Comparison of ENCODE assay signal across 28 cellular contexts in genomic region chr4:7680106-7680505, GRCh38.
"Had no signal": no experiment of that assay in that cellular context is flagged by ENCODE, and none has a peak within 500 bp of the region (broad histone marks: within the 10 kb centered on the region; RNA-seq: fewer than 3 reads in every experiment).

No MANE protein-coding gene starts in this region.

- H3K4me3 ChIP-seq: neural progenitor cell, pancreas, prostate gland, right atrium auricular region, right lobe of liver, sigmoid colon, suprapubic skin, testis, tibial artery, upper lobe of left lung, vagina had no signal

- H3K36me3 Mint-ChIP-seq: naive thymus-derived CD4-positive, alpha-beta T cell; natural killer cell; stimulated activated memory B cell treated with anti-CD40 and anti-IgM and Interleukin-4, amounts not matched to agents 10 μg/mL and 1 μg/mL and 100 μg/mL, for 72 hours had no signal

- ATAC-seq: naive thymus-derived CD4-positive, alpha-beta T cell; natural killer cell; right lobe of liver; stimulated activated memory B cell treated with anti-CD40 and anti-IgM and Interleukin-4, amounts not matched to agents 10 μg/mL and 1 μg/mL and 100 μg/mL, for 72 hours; stimulated activated naive CD8-positive, alpha-beta T cell treated with anti-CD3 and anti-CD28 coated beads, Interleukin-15, amount 100 ng/mL, for 72 hours; stimulated activated naive CD8-positive, alpha-beta T cell treated with anti-CD3 and anti-CD28 coated beads, Interleukin-15, Interleukin-2, amounts not matched to agents 100 U/mL and 50 U/mL, for 24 hours had no signal

- H2AFZ ChIP-seq: neural progenitor cell had no signal

- H3K36me3 ChIP-seq: neural progenitor cell, pancreas, prostate gland, right atrium auricular region, right lobe of liver, sigmoid colon, suprapubic skin, tibial artery, upper lobe of left lung had no signal

- H3K9me3 Mint-ChIP-seq: natural killer cell had no signal

- H3K4me2 ChIP-seq: neural progenitor cell had no signal

- H3K27me3 ChIP-seq: neural progenitor cell, pancreas, right atrium auricular region, right lobe of liver, sigmoid colon, testis, upper lobe of left lung, vagina had no signal

- H3K4me3 Mint-ChIP-seq: naive thymus-derived CD4-positive, alpha-beta T cell; natural killer cell; nephron; neural progenitor cell; stimulated activated memory B cell treated with anti-CD40 and anti-IgM and Interleukin-4, amounts not matched to agents 10 μg/mL and 1 μg/mL and 100 μg/mL, for 72 hours; stimulated activated naive CD8-positive, alpha-beta T cell treated with anti-CD3 and anti-CD28 coated beads, Interleukin-15, amount 100 ng/mL, for 72 hours had no signal

- H3K9me3 ChIP-seq: pancreas, prostate gland, right lobe of liver, suprapubic skin, testis had no signal

- H3K27ac Mint-ChIP-seq: naive thymus-derived CD4-positive, alpha-beta T cell; natural killer cell; neural progenitor cell; stimulated activated memory B cell treated with anti-CD40 and anti-IgM and Interleukin-4, amounts not matched to agents 10 μg/mL and 1 μg/mL and 100 μg/mL, for 72 hours had no signal

- H3K4me1 Mint-ChIP-seq: naive thymus-derived CD4-positive, alpha-beta T cell; stimulated activated memory B cell treated with anti-CD40 and anti-IgM and Interleukin-4, amounts not matched to agents 10 μg/mL and 1 μg/mL and 100 μg/mL, for 72 hours; stimulated activated naive CD8-positive, alpha-beta T cell treated with anti-CD3 and anti-CD28 coated beads, Interleukin-15, amount 100 ng/mL, for 72 hours had no signal

- H3K27ac ChIP-seq: neural progenitor cell, pancreas, prostate gland, right atrium auricular region, right lobe of liver, sigmoid colon, suprapubic skin, testis, tibial artery, upper lobe of left lung, vagina had no signal

- H3K4me1 ChIP-seq: neural progenitor cell, pancreas, prostate gland, right atrium auricular region, right lobe of liver, sigmoid colon, suprapubic skin, tibial artery, upper lobe of left lung, vagina had no signal

- DNase-seq: naive thymus-derived CD4-positive, alpha-beta T cell; natural killer cell; occipital lobe; pancreas; retina; sigmoid colon; small intestine; stimulated activated CD4-positive, alpha-beta T cell treated with anti-CD3 and anti-CD28 coated beads, Interleukin-12 subunit alpha, Interleukin-12 subunit beta, amount 100 ng/mL, for 4 hours; stimulated activated CD4-positive, alpha-beta T cell treated with anti-CD3 and anti-CD28 coated beads, Interleukin-1b, Interleukin-23, amount 100 ng/mL, for 48 hours; stimulated activated CD4-positive, alpha-beta T cell treated with anti-CD3 and anti-CD28 coated beads, Interleukin-4, amount 100 ng/mL, for 1 hour; stimulated activated CD4-positive, alpha-beta T cell treated with anti-CD3 and anti-CD28 coated beads, Interleukin-4, amount 100 ng/mL, for 4 hours; stimulated activated CD8-positive, alpha-beta memory T cell treated with anti-CD3 and anti-CD28 coated beads, Interleukin-4, amount 100 ng/mL, for 48 hours; stimulated activated naive CD4-positive, alpha-beta T cell; stimulated activated naive CD8-positive, alpha-beta T cell treated with anti-CD3 and anti-CD28 coated beads, Interleukin-15, amount 100 ng/mL, for 72 hours; stimulated activated naive CD8-positive, alpha-beta T cell treated with anti-CD3 and anti-CD28 coated beads, Interleukin-15, Interleukin-2, amounts not matched to agents 100 U/mL and 50 U/mL, for 24 hours; substantia nigra; tibial artery; trophoblast cell had no signal
